8 cellular contexts compared by ENCODE assay signal in the genomic region with DNA sequence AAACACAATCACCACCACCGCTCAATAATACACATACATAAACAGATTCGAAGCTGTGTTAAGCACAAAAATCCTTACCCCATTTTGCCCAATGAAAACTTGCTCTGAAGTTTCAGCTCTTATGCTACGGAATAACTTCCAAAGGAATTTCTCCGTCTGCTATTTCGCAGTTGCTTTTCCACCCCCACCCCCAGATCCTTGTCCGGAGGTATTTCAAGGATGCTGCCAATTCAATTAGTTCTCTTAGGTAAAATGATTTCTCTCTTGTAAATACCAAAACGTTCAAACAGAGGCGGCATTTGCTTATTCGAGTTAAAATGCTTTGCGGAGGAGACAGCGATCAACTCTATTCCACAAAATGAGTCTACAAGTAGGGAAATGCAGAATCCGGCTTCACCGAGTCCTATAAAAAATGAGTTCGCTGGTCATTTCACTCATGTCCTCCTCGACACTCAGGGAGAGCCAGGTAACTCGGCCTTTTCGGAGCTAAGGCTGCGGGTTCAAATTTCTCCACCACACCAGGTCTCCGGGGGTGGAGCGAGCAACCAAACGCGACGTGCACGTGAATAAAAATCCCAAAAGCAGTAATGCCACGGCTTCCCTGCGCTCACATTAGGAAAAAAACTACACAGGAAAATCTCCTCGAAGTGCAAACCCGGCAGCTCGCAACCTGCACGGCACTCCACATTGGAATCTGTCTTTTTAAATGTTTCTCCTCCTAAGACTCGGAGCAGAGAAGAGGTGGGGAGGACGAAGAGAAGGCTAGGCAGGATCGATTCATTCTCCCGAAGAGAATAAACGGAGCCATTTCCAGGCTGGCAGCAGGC. TPM values are rescaled to one million over a fixed set of nuclear protein-coding genes. Genes with fewer than 3 reads are reported as not detected.
A peak's percentile ranks its signal among the peaks of the same experiment; 100 is the strongest.
DNase-seq lines count a peak whose midpoint lies in the region; ATAC-seq and TF ChIP-seq lines count a peak whose summit lies in the region.

No MANE protein-coding gene starts in this region.

- H3K4me1 ChIP-seq in Peyer's patch, result peaks cover 0 to 12% (median 5%) of the 10 kb centered on the region in 4 donors
- H3K4me1 ChIP-seq in mucosa of rectum (ENCODE audit: control insufficient read depth in 2 of 2, insufficient read depth in 2 of 2, low read length in 2 of 2), result peaks cover 6 to 7% of the 10 kb centered on the region in 2 donors

- no peak for TF ChIP-seq POLR2A in Peyer's patch (IDR thresholded peaks at IDR 0.05)

- DNase-seq in AG08395 (ENCODE audit: low spot score), result peak; percentile 17
- no peak for DNase-seq in GM12864 (ENCODE audit: low read depth)
- no peak for DNase-seq in Peyer's patch
- DNase-seq in dermis blood vessel endothelial cell, result peak; percentile 19
- DNase-seq in epidermal melanocyte (ENCODE audit: insufficient read length, low spot score), result no peak
- DNase-seq in GM19240 (ENCODE audit: insufficient read length, low spot score), result no peak

- H3K27me3 ChIP-seq in Peyer's patch (peaks cover 0 to 7% of the 10 kb centered on the region in 2 donors), mucosa of rectum (ENCODE audit: control insufficient read depth in 2 of 2, insufficient read depth in 2 of 2, low read length in 2 of 2) (peaks cover 12 to 22% of the 10 kb centered on the region in 2 donors)

- peak overlapping the region; percentile 36 to 41 for H3K9ac ChIP-seq in mucosa of rectum (ENCODE audit: low read depth in 1 of 2, low read length in 2 of 2)

- H3K9me3 ChIP-seq in Peyer's patch, result no peaks in the 10 kb centered on the region
- no peaks in the 10 kb centered on the region for H3K9me3 ChIP-seq in mucosa of rectum (ENCODE audit: control insufficient read depth in 2 of 2, low read length in 2 of 2)

- TF ChIP-seq CTCF in GM12864 (IDR thresholded peaks at IDR 0.05; ENCODE audit: low read depth, low read length, missing control alignments) (no peak), Peyer's patch (IDR thresholded peaks at IDR 0.05) (no peak)

- H3K4me3 ChIP-seq in GM12864 (ENCODE audit: low read depth, low read length) (peak overlapping the region; percentile 98), Peyer's patch (peak overlapping the region; percentile 80 to 95 (median 92)), mucosa of rectum (ENCODE audit: low read length in 2 of 2) (peak overlapping the region; percentile 85 to 89)

- ATAC-seq in HG02938 (IDR thresholded peaks at IDR 0.05; ENCODE audit: unreplicated experiment), result no peak

- H3K36me3 ChIP-seq in Peyer's patch (no peaks in the 10 kb centered on the region), mucosa of rectum (ENCODE audit: control insufficient read depth in 2 of 2, insufficient read depth in 2 of 2, low read length in 2 of 2) (no peaks in the 10 kb centered on the region)

- H3K27ac ChIP-seq in Peyer's patch (peak overlapping the region in 3 of 4 donors; percentile 93 to 97 (median 94)), mucosa of rectum (ENCODE audit: low read depth in 2 of 2, low read length in 2 of 2) (no peak overlapping the region)

RNA-seq across cellular contexts. Expression of a gene that starts 1.0 kb away (rescaled TPM):
- total RNA-seq in Peyer's patch (10 to 100 TPM in 1 of 4 donors, 1 to 10 TPM in 3; 1.0 to 23.1 (median 1.6) TPM), dermis blood vessel endothelial cell (7.1 and 13.4 TPM in 2 replicates)

Comparison
In these comparisons a context has a peak if more than half of its experiments do, and no peak if none do; other contexts are left out.
1. DNase-seq: peak in AG08395 (single experiment) and dermis blood vessel endothelial cell (single experiment); none in GM12864 (single experiment), Peyer's patch (0 of 3), epidermal melanocyte (single experiment) and GM19240 (single experiment).
2. H3K27ac ChIP-seq: peak in Peyer's patch (3 of 4); none in mucosa of rectum (0 of 2).
3. Peak in every context shown above with its lines, with median percentiles within 50 percentile points of each other: H3K4me3 ChIP-seq.